Comparison of ENCODE assay signal across 15 cellular contexts in the genomic region with DNA sequence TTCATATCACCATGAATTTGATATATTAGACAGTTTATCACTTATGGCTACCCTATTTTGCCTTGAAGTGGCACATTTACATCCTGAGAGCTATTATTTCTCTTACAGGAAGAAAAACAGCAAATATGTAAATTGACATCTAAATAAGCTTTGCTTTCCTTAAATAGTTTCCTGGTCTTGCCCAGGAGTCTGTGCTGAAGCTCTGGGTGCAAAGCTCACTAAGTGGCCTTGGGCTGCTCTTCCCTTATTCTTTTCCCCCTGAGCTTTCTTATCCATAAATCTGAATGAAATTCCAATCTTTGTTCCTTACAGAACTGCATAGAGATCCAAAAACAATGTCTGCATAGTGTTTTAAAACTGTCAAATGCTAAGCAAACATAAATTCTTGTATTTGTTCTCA. TPM values are rescaled to one million over a fixed set of nuclear protein-coding genes. Genes with fewer than 3 reads are reported as not detected.
DNase-seq lines count a peak whose midpoint lies in the region; ATAC-seq and TF ChIP-seq lines count a peak whose summit lies in the region.
"Had no signal": no experiment of that assay in that cellular context is flagged by ENCODE, and none has a peak within 500 bp of the region (broad histone marks: within the 10 kb centered on the region; RNA-seq: fewer than 3 reads in every experiment).

No MANE protein-coding gene starts in this region.

- peak overlapping the region; percentile 58 for H3K4me2 ChIP-seq in SU-DHL-6 (ENCODE audit: low read depth, low read length, poor library complexity, severe bottlenecking)

- ATAC-seq in CD4-positive, CD25-positive, alpha-beta regulatory T cell (ENCODE audit: low read depth in 2 of 2), result no peak
- peak; percentile 3 for ATAC-seq in GM18858 (IDR thresholded peaks at IDR 0.05; ENCODE audit: unreplicated experiment)
- ATAC-seq in memory B cell (ENCODE audit: low read depth), result no peak
- no peak for ATAC-seq in GM18909 (IDR thresholded peaks at IDR 0.05; ENCODE audit: poor library complexity, unreplicated experiment)

- H3K27ac Mint-ChIP-seq in CD4-positive, CD25-positive, alpha-beta regulatory T cell, result peak overlapping the region in 2 of 3 donors; percentile 34 to 59
- H3K27ac Mint-ChIP-seq in memory B cell, result peak overlapping the region; percentile 78

- no peaks in the 10 kb centered on the region for H3K36me3 Mint-ChIP-seq in CD4-positive, CD25-positive, alpha-beta regulatory T cell
- no peaks in the 10 kb centered on the region for H3K36me3 Mint-ChIP-seq in memory B cell
- H3K36me3 Mint-ChIP-seq: IgD-negative memory B cell had no signal

- peaks cover 12% of the 10 kb centered on the region for H3K4me1 ChIP-seq in CD4-positive, CD25-positive, alpha-beta regulatory T cell (ENCODE audit: control insufficient read depth, insufficient read depth, low read length, poor library complexity, severe bottlenecking)

- peaks cover 14 to 36% (median 20%) of the 10 kb centered on the region in 4 donors for H3K4me1 Mint-ChIP-seq in CD4-positive, CD25-positive, alpha-beta regulatory T cell
- H3K4me1 Mint-ChIP-seq in memory B cell, result peaks cover 7% of the 10 kb centered on the region

- H3K9me2 ChIP-seq in SU-DHL-6 (replicated peaks; ENCODE audit: insufficient read depth, low read length), result no peaks in the 10 kb centered on the region

- peaks cover 3% of the 10 kb centered on the region for H3K27me3 ChIP-seq in CD4-positive, CD25-positive, alpha-beta regulatory T cell (ENCODE audit: control insufficient read depth, insufficient read depth, low read length)
- no peaks in the 10 kb centered on the region; the same call in 1 of the 2 replicates for H3K27me3 ChIP-seq in SU-DHL-6 (ENCODE audit: low read length)
- no peaks in the 10 kb centered on the region for H3K27me3 ChIP-seq in brain microvascular endothelial cell (replicated peaks)

- no peaks in the 10 kb centered on the region for H3K9me3 ChIP-seq in CD4-positive, CD25-positive, alpha-beta regulatory T cell (ENCODE audit: control insufficient read depth in 2 of 2, low read length in 2 of 2)
- H3K9me3 ChIP-seq in SU-DHL-6 (ENCODE audit: insufficient read depth, low read length), result no peaks in the 10 kb centered on the region

- no peaks in the 10 kb centered on the region for H3K79me2 ChIP-seq in SU-DHL-6 (ENCODE audit: insufficient read depth, low read length)

- TF ChIP-seq CTCF in SU-DHL-6 (IDR thresholded peaks at IDR 0.05; ENCODE audit: insufficient read depth, low read length, poor library complexity, severe bottlenecking) (no peak), brain microvascular endothelial cell (IDR thresholded peaks at IDR 0.05; ENCODE audit: low read depth, low read length, missing control alignments) (no peak)

- peak overlapping the region; percentile 68 for H2AFZ ChIP-seq in SU-DHL-6 (ENCODE audit: low read depth, low read length, severe bottlenecking)

- H3K9ac ChIP-seq in SU-DHL-6 (ENCODE audit: low read length), result no peak overlapping the region

- no peak overlapping the region for H3K27ac ChIP-seq in CD4-positive, CD25-positive, alpha-beta regulatory T cell (ENCODE audit: insufficient read depth, low read length, poor library complexity, severe bottlenecking)
- peak overlapping the region; percentile 49; the same call in 1 of the 2 replicates for H3K27ac ChIP-seq in SU-DHL-6 (ENCODE audit: low read depth, low read length)
- no peak overlapping the region for H3K27ac ChIP-seq in brain microvascular endothelial cell

- H3K36me3 ChIP-seq in CD4-positive, CD25-positive, alpha-beta regulatory T cell (ENCODE audit: control insufficient read depth, insufficient read depth, low read length), result no peaks in the 10 kb centered on the region
- H3K36me3 ChIP-seq in SU-DHL-6 (ENCODE audit: low read length) (no peaks in the 10 kb centered on the region), brain microvascular endothelial cell (replicated peaks) (no peaks in the 10 kb centered on the region)

- DNase-seq in CD4-positive, CD25-positive, alpha-beta regulatory T cell, result no peak
- DNase-seq in memory B cell (ENCODE audit: low spot score in 2 of 2) (no peak), NCI-H2081 (lab: John Stamatoyannopoulos, UW) (no peak), COR-L47 (lab: John Stamatoyannopoulos, UW) (no peak), brain microvascular endothelial cell (no peak)
- DNase-seq: Calu3, H9, NCI-H1105 treated with DMSO at 0.1 percent for 48 hours, NCI-H187, NCI-H446, RPMI8226 had no signal

- H3F3A ChIP-seq in SU-DHL-6 (ENCODE audit: insufficient read depth), result no peaks in the 10 kb centered on the region

- in situ Hi-C loops in brain microvascular endothelial cell (cut with HindIII; ENCODE audit: low pct_ligation_motif_present, low sequenced_read_pairs), result no loop called here

- H4K20me1 ChIP-seq in SU-DHL-6 (ENCODE audit: low read depth, low read length), result no peaks in the 10 kb centered on the region

- H3K27me3 Mint-ChIP-seq in CD4-positive, CD25-positive, alpha-beta regulatory T cell, result peaks cover 17% of the 10 kb centered on the region
- peaks cover 5% of the 10 kb centered on the region for H3K27me3 Mint-ChIP-seq in memory B cell

- peak overlapping the region; percentile 42 for H3K4me3 ChIP-seq in CD4-positive, CD25-positive, alpha-beta regulatory T cell (ENCODE audit: low read depth, low read length)
- H3K4me3 ChIP-seq in SU-DHL-6 (ENCODE audit: insufficient read depth, low read length, poor library complexity, severe bottlenecking) (no peak overlapping the region), brain microvascular endothelial cell (ENCODE audit: low read depth, low read length) (no peak overlapping the region)

- no peak overlapping the region for H3K4me3 Mint-ChIP-seq in CD4-positive, CD25-positive, alpha-beta regulatory T cell
- H3K4me3 Mint-ChIP-seq in memory B cell, result peak overlapping the region; percentile 22
- H3K4me3 Mint-ChIP-seq: H9 had no signal

- no peaks in the 10 kb centered on the region for H3K9me3 Mint-ChIP-seq in CD4-positive, CD25-positive, alpha-beta regulatory T cell
- no peaks in the 10 kb centered on the region for H3K9me3 Mint-ChIP-seq in memory B cell
- H3K9me3 Mint-ChIP-seq: IgD-negative memory B cell had no signal

RNA-seq across cellular contexts. Expression of gene TNFSF13B, which starts 56.3 kb away (rescaled TPM):
- total RNA-seq in CD4-positive, CD25-positive, alpha-beta regulatory T cell, result 5.4 TPM
- polyA plus RNA-seq in CD4-positive, CD25-positive, alpha-beta regulatory T cell, result 10 to 100 TPM; 19.9 to 39.8 (median 21.8) TPM
